Comparison of ENCODE assay signal across 1 cellular context in the genomic region with DNA sequence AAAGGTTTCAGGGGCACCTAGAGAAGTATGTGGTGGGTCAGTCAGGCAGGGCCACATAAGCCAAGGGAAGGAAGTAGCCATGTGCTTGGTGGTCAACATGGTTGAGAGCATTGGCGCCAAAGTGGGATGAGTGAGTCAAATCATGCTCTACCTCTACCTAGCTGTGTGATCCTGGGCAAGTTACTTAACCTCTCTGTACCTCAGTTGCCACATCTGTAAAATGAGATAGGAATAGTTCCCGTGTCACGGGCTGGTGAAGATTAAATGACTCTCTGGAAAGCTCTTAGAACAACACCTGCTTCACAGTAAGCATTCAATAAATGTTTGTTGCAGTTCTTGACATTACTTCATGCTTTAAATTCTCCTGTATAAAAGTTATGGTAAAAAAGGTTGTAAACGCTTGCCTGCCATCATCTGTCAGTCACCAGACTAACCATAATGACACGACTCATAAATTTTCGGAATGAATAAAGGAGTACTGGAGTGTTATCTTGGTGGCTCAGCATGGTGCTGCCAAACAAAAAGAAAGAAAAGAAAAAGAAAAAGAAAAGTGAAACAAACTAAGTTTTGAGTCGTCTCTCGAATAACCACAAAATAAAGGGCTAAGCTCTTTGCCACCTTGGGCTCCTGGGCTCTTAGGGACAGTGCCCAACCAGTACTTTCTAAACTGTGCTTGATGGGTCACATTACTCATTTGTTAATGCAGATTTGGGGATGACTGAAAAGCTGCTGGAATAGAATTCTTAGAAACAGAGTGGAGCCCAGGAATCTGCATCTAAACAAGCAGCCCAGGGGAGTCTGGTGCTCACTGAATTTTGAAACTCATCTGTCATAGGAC.
TF ChIP-seq lines count a peak whose summit lies in the region.

No MANE protein-coding gene starts in this region.

TF ChIP-seq in GM12878, 131 proteins besides CTCF, POLR2A, EP300 and RAD21 (continued from another document):
- TF ChIP-seq CEBPB (IDR thresholded peaks at IDR 0.05; ENCODE audit: borderline replicate concordance in 1 of 2, low read depth in 2 of 2, low read length in 2 of 2) (no peak), SREBF2 (IDR thresholded peaks at IDR 0.05; ENCODE audit: low read length) (no peak), BMI1 (IDR thresholded peaks at IDR 0.05; ENCODE audit: borderline replicate concordance) (no peak), IKZF1 (conservative IDR thresholded peaks at IDR 0.05) (no peak), TCF12 (IDR thresholded peaks at IDR 0.05; ENCODE audit: low read depth, low read length) (no peak)
